1 cellular context compared by ENCODE assay signal in the genomic region with DNA sequence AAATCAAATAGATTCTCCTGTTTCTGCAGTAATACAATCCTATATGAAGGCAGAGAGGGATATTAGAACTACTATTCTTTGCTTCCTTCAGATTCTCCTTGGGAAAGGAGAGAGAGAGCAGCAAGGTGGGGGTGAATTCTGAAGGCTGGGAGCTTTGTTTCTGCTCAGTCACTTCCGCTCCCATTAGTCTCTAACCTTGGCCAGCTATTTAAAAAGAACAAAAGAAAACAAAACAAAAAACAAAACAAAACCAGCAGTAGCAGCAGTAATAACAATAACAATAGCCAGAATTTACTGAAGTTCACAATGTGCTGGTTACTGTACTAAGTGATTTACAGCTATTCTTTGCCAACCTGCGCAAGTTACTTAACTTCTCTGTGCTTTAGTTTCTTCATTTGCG.
TF ChIP-seq lines count a peak whose summit lies in the region.

No MANE protein-coding gene starts in this region.

TF ChIP-seq in GM23338, 12 proteins besides CTCF, POLR2A, EP300 and RAD21 (continued from another document):
- TF ChIP-seq ETS1 (IDR thresholded peaks at IDR 0.05) (no peak), CREB1 (CRISPR knock-in tag; IDR thresholded peaks at IDR 0.05; ENCODE audit: low read depth) (peak; percentile 45)
